14 cellular contexts compared by ENCODE assay signal in genomic region chr21:15282666-15283065, GRCh38.
DNase-seq lines count a peak whose midpoint lies in the region; ATAC-seq and TF ChIP-seq lines count a peak whose summit lies in the region.
"Had no signal": no experiment of that assay in that cellular context is flagged by ENCODE, and none has a peak within 500 bp of the region (broad histone marks: within the 10 kb centered on the region; RNA-seq: fewer than 3 reads in every experiment).

No MANE protein-coding gene starts in this region.

- H3K27ac ChIP-seq in breast epithelium, result no peak overlapping the region
- H3K27ac ChIP-seq in RWPE2 (ENCODE audit: poor library complexity, severe bottlenecking), result no peak overlapping the region
- H3K27ac ChIP-seq in smooth muscle cell (ENCODE audit: low read depth), result no peak overlapping the region
- H3K27ac ChIP-seq: SJSA1 had no signal

- H3K27me3 ChIP-seq in breast epithelium (no peaks in the 10 kb centered on the region), RWPE2 (ENCODE audit: insufficient read depth, poor library complexity, severe bottlenecking) (no peaks in the 10 kb centered on the region), smooth muscle cell (ENCODE audit: low read depth) (no peaks in the 10 kb centered on the region)
- H3K27me3 ChIP-seq: SJSA1 had no signal

- H3K4me1 ChIP-seq in breast epithelium (no peaks in the 10 kb centered on the region), RWPE2 (ENCODE audit: insufficient read depth, poor library complexity, severe bottlenecking) (peaks cover 9% of the 10 kb centered on the region), smooth muscle cell (ENCODE audit: low read depth) (no peaks in the 10 kb centered on the region)
- H3K4me1 ChIP-seq: Caco-2, SJSA1 had no signal

- no peak for TF ChIP-seq POLR2A in breast epithelium (IDR thresholded peaks at IDR 0.05)

- WGBS in smooth muscle cell (ENCODE audit: low lambda C conversion rate), result 100% methylated on average over 1 of the region's 1 CpG

- H3K4me3 Mint-ChIP-seq in MCF 10A (ENCODE audit: unreplicated experiment), result no peak overlapping the region

- H3K9ac ChIP-seq in smooth muscle cell (ENCODE audit: low read depth), result no peak overlapping the region

- H2AFZ ChIP-seq in smooth muscle cell (ENCODE audit: low read depth), result no peak overlapping the region

- H3K79me2 ChIP-seq in smooth muscle cell (ENCODE audit: low read depth), result no peaks in the 10 kb centered on the region

- peaks cover 5% of the 10 kb centered on the region for H3K36me3 Mint-ChIP-seq in MCF 10A (ENCODE audit: insufficient read depth, unreplicated experiment)

- H3F3A ChIP-seq in smooth muscle cell (ENCODE audit: low read depth), result no peaks in the 10 kb centered on the region

- peak; percentile 59; the same call in 2 of the 3 replicates for ATAC-seq in RWPE2 (ENCODE audit: low read depth)

- H3K9me3 Mint-ChIP-seq in MCF 10A (ENCODE audit: unreplicated experiment), result no peaks in the 10 kb centered on the region

- CTCF ChIA-PET in MCF 10A (lab: Yijun Ruan, JAX), result no interaction called here

- no peak overlapping the region for H3K27ac Mint-ChIP-seq in MCF 10A (ENCODE audit: low read depth, unreplicated experiment)

- TF ChIP-seq CTCF in MCF 10A (IDR thresholded peaks at IDR 0.05; ENCODE audit: unreplicated experiment) (no peak), breast epithelium (IDR thresholded peaks at IDR 0.05) (no peak), RWPE2 (IDR thresholded peaks at IDR 0.05; ENCODE audit: poor library complexity, severe bottlenecking) (no peak), fibroblast of pulmonary artery (IDR thresholded peaks at IDR 0.05; ENCODE audit: low read length, missing control alignments) (no peak), smooth muscle cell (IDR thresholded peaks at IDR 0.05; ENCODE audit: borderline replicate concordance, insufficient read depth, poor library complexity, severe bottlenecking) (no peak)

- POLR2A ChIA-PET in MCF 10A (lab: Yijun Ruan, JAX), result interaction anchor here (0.7 to 1.0 kb wide), 3 partner anchors 58 to 1005 kb away, joined by 3 to 7 read pairs (median 5); no protein-coding TSS in a partner anchor

- peak; percentile 59 for DNase-seq in MCF 10A (ENCODE audit: unreplicated experiment)
- no peak for DNase-seq in breast epithelium (ENCODE audit: low spot score in 2 of 2)
- no peak for DNase-seq in RWPE2 (ENCODE audit: low spot score)
- DNase-seq in fibroblast of pulmonary artery (ENCODE audit: low read depth), result peak; percentile 8
- DNase-seq in renal cortical epithelial cell (ENCODE audit: low read depth), result peak; percentile 71
- DNase-seq in NAMALWA (ENCODE audit: low spot score), result no peak
- no peak for DNase-seq in smooth muscle cell (lab: John Stamatoyannopoulos, UW; ENCODE audit: unreplicated experiment)
- DNase-seq in stimulated activated CD4-positive, alpha-beta T cell treated with anti-CD3 and anti-CD28 coated beads, Interleukin-12 subunit alpha, Interleukin-12 subunit beta, amount 100 ng/mL, for 4 hours, result no peak
- DNase-seq: Caco-2, HCEC 1CT, KBM-7, NCI-H2081, NCI-H226 had no signal

- H3K27me3 Mint-ChIP-seq in MCF 10A (ENCODE audit: insufficient read depth, unreplicated experiment), result no peaks in the 10 kb centered on the region

- H3K4me2 ChIP-seq in smooth muscle cell, result no peak overlapping the region

- no TSS peak for BruUV-seq in MCF 10A (replicated peaks; lab: Mats Ljungman, UMichigan)

- H3K36me3 ChIP-seq in breast epithelium (no peaks in the 10 kb centered on the region), RWPE2 (ENCODE audit: low read depth) (no peaks in the 10 kb centered on the region), smooth muscle cell (ENCODE audit: low read depth) (no peaks in the 10 kb centered on the region)
- H3K36me3 ChIP-seq: SJSA1 had no signal

- no peaks in the 10 kb centered on the region for H4K20me1 ChIP-seq in smooth muscle cell (ENCODE audit: low read depth)

- H3K4me3 ChIP-seq in breast epithelium (no peak overlapping the region), RWPE2 (ENCODE audit: severe bottlenecking) (no peak overlapping the region), fibroblast of pulmonary artery (replicated peaks; ENCODE audit: low read depth, low read length) (no peak overlapping the region), smooth muscle cell (no peak overlapping the region)
- H3K4me3 ChIP-seq: SJSA1 had no signal

- H3K4me1 Mint-ChIP-seq in MCF 10A (ENCODE audit: insufficient read depth, unreplicated experiment), result peaks cover 6% of the 10 kb centered on the region

- H3K9me3 ChIP-seq in breast epithelium, result peaks cover 0 to 11% of the 10 kb centered on the region in 2 donors
- H3K9me3 ChIP-seq in RWPE2 (ENCODE audit: severe bottlenecking), result no peaks in the 10 kb centered on the region
- no peaks in the 10 kb centered on the region for H3K9me3 ChIP-seq in smooth muscle cell (replicated peaks; ENCODE audit: low read depth)
- H3K9me3 ChIP-seq: Caco-2, SJSA1 had no signal

- intact Hi-C loops in MCF 10A (cut with micrococcal nuclease), result loop anchor here (10.0 kb wide), 1 partner anchor 218 kb away; the partner anchor contains the start of gene NRIP1
- intact Hi-C loops in breast epithelium (cut with DNase I; ENCODE audit: low total_unique reads), result loop anchor here (10.0 kb wide), 1 partner anchor 492 kb away; no protein-coding TSS in a partner anchor

Comparison
In these comparisons a context has a peak if more than half of its experiments do, and no peak if none do; other contexts are left out.
1. DNase-seq: peak in MCF 10A (single experiment), fibroblast of pulmonary artery (single experiment) and renal cortical epithelial cell (single experiment); none in breast epithelium (0 of 2), RWPE2 (single experiment), NAMALWA (single experiment), smooth muscle cell (single experiment) and stimulated activated CD4-positive, alpha-beta T cell treated with anti-CD3 and anti-CD28 coated beads, Interleukin-12 subunit alpha, Interleukin-12 subunit beta, amount 100 ng/mL, for 4 hours (single experiment).